In the genomic region with DNA sequence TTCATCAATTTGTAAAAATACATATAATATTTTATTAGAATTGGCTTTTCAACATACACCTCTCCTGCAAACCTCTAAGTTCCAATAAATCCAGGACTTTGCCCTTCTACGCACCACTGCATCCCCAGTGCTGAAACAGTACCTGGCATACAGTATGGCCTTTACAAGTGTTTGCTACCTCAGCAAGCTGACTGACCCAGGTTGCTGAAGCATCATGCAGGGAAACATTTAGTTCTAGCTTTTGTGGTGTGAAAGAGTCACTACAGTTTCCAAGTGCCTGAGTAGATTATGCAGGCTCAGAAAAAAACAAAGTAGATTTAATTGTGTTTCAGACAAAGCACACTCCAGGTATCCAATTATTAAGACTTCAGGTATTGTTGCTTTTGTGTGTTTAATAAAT, we compare ENCODE assay signal across 21 cellular contexts.
DNase-seq lines count a peak whose midpoint lies in the region; ATAC-seq and TF ChIP-seq lines count a peak whose summit lies in the region.
"Had no signal": no experiment of that assay in that cellular context is flagged by ENCODE, and none has a peak within 500 bp of the region (broad histone marks: within the 10 kb centered on the region; RNA-seq: fewer than 3 reads in every experiment).

No MANE protein-coding gene starts in this region.

- POLR2A ChIA-PET in PC-3 (lab: Charles Lee; ENCODE audit: unreplicated experiment): no interaction called here

- WGBS in mesendoderm (ENCODE audit: extremely low coverage, insufficient coverage, low lambda C conversion rate): no CpG with 5 or more reads among the region's 1 CpG

- H3K4me1 ChIP-seq in PC-3 (ENCODE audit: insufficient read depth, low read length): no peaks in the 10 kb centered on the region
- no peaks in the 10 kb centered on the region for H3K4me1 ChIP-seq in mesendoderm (ENCODE audit: control insufficient read depth, low read depth, low read length)
- H3K4me1 ChIP-seq: BLaER1 treated with 17β-estradiol and CSF1 and Interleukin-3, amounts not matched to agents 10 nM and 100 nM; SJSA1 had no signal

- no peak overlapping the region for H4K8ac ChIP-seq in mesendoderm (ENCODE audit: low read depth, low read length)

- H3K4me3 ChIP-seq in PC-3 (ENCODE audit: low read length) (no peak overlapping the region), mesendoderm (ENCODE audit: low read length) (no peak overlapping the region)
- H3K4me3 ChIP-seq: BLaER1 treated with 17β-estradiol and CSF1 and Interleukin-3, amounts not matched to agents 10 nM and 100 nM; MG63; SJSA1 had no signal

- peak; percentile 69 for DNase-seq in DMS79 treated with DMSO at 0.1 percent for 48 hours (lab: John Stamatoyannopoulos, UW)
- peak; percentile 25 for DNase-seq in NCI-H146 (lab: John Stamatoyannopoulos, UW)
- DNase-seq in PC-3: no peak
- peak; percentile 20 for DNase-seq in mesendoderm
- no peak for DNase-seq in nephron progenitor cell
- DNase-seq in GF-D8 (lab: John Stamatoyannopoulos, UW): no peak
- no peak for DNase-seq in stimulated activated naive CD8-positive, alpha-beta T cell treated with anti-CD3 and anti-CD28 coated beads, Interleukin-15, Interleukin-2, amounts not matched to agents 100 U/mL and 50 U/mL, for 24 hours
- DNase-seq: ACHN; CD4-positive, alpha-beta memory T cell; GDM1; Kasumi-1; MG63; NCI-H1436; NCI-H2029 treated with DMSO at 0.1 percent for 48 hours; NCI-H510A treated with DMSO at 0.1 percent for 48 hours; NCI-H82; OCI-M1; T-helper 1 cell had no signal

- H3K27ac ChIP-seq in PC-3 (ENCODE audit: low read length) (no peak overlapping the region), mesendoderm (ENCODE audit: low read depth, low read length) (no peak overlapping the region)
- H3K27ac ChIP-seq: BLaER1 treated with 17β-estradiol and CSF1 and Interleukin-3, amounts not matched to agents 10 nM and 100 nM; SJSA1 had no signal

- H4K20me1 ChIP-seq in PC-3 (ENCODE audit: low read length): no peaks in the 10 kb centered on the region
- H4K20me1 ChIP-seq: BLaER1 treated with 17β-estradiol and CSF1 and Interleukin-3, amounts not matched to agents 10 nM and 100 nM had no signal

- no peak overlapping the region for H3K4me2 ChIP-seq in PC-3 (ENCODE audit: low read length)
- H3K4me2 ChIP-seq in mesendoderm (ENCODE audit: low read length): no peak overlapping the region
- H3K4me2 ChIP-seq: BLaER1 treated with 17β-estradiol and CSF1 and Interleukin-3, amounts not matched to agents 10 nM and 100 nM had no signal

- no peaks in the 10 kb centered on the region for H3K9me3 Mint-ChIP-seq in nephron progenitor cell

- no peak overlapping the region for H3K23ac ChIP-seq in mesendoderm (ENCODE audit: low read length)

- H2AFZ ChIP-seq in PC-3 (ENCODE audit: low read length): no peak overlapping the region

- no peak overlapping the region for H4K5ac ChIP-seq in mesendoderm (ENCODE audit: low read length)

- H3K9me3 ChIP-seq in PC-3 (ENCODE audit: low read length): no peaks in the 10 kb centered on the region
- H3K9me3 ChIP-seq: BLaER1 treated with 17β-estradiol and CSF1 and Interleukin-3, amounts not matched to agents 10 nM and 100 nM; MG63; SJSA1 had no signal

- H2BK15ac ChIP-seq in mesendoderm (replicated peaks; ENCODE audit: low read depth): no peak overlapping the region

- intact Hi-C loops in PC-3 (cut with micrococcal nuclease): no loop called here

- no peak overlapping the region for H2BK120ac ChIP-seq in mesendoderm (ENCODE audit: low read depth, low read length)

- H3K27ac Mint-ChIP-seq in nephron progenitor cell: no peak overlapping the region
- H3K27ac Mint-ChIP-seq: CD4-positive, alpha-beta memory T cell had no signal

- H3F3A ChIP-seq in PC-3 (ENCODE audit: low read length, unreplicated experiment): no peaks in the 10 kb centered on the region

- H3K79me2 ChIP-seq in PC-3 (ENCODE audit: low read length) (no peaks in the 10 kb centered on the region), mesendoderm (ENCODE audit: control insufficient read depth, insufficient read depth, low read length) (no peaks in the 10 kb centered on the region)

- H3K36me3 Mint-ChIP-seq in nephron progenitor cell (ENCODE audit: low read depth): no peaks in the 10 kb centered on the region
- H3K36me3 Mint-ChIP-seq: CD4-positive, alpha-beta memory T cell had no signal

- CTCF ChIA-PET in PC-3 (lab: Charles Lee): interaction anchor here (0.7 kb wide), 1 partner anchor 368 kb away, joined by 3 read pairs; no protein-coding TSS in a partner anchor

- no peak overlapping the region for H2BK5ac ChIP-seq in mesendoderm (ENCODE audit: low read length)

- no peaks in the 10 kb centered on the region for H3K79me1 ChIP-seq in mesendoderm (ENCODE audit: low read length)

- H3K9me2 ChIP-seq in PC-3 (replicated peaks; ENCODE audit: low read length): no peaks in the 10 kb centered on the region

- no peak overlapping the region for H3K4me3 Mint-ChIP-seq in nephron progenitor cell
- H3K4me3 Mint-ChIP-seq: CD4-positive, alpha-beta memory T cell had no signal

- H3K27me3 ChIP-seq in PC-3 (ENCODE audit: low read length) (no peaks in the 10 kb centered on the region), mesendoderm (ENCODE audit: insufficient read depth, low read length, poor library complexity) (no peaks in the 10 kb centered on the region)
- H3K27me3 ChIP-seq: BLaER1 treated with 17β-estradiol and CSF1 and Interleukin-3, amounts not matched to agents 10 nM and 100 nM; MG63; SJSA1 had no signal

- H2AK5ac ChIP-seq in mesendoderm (ENCODE audit: low read length): no peak overlapping the region

- no peak overlapping the region for H3K18ac ChIP-seq in mesendoderm (ENCODE audit: low read length)

- H3K27me3 Mint-ChIP-seq in nephron progenitor cell (ENCODE audit: low read depth, poor library complexity): no peaks in the 10 kb centered on the region
- H3K27me3 Mint-ChIP-seq: CD4-positive, alpha-beta memory T cell had no signal

- no peaks in the 10 kb centered on the region for H3K4me1 Mint-ChIP-seq in nephron progenitor cell
- H3K4me1 Mint-ChIP-seq: CD4-positive, alpha-beta memory T cell had no signal

- H3K4ac ChIP-seq in mesendoderm (ENCODE audit: low read depth, low read length): no peak overlapping the region

- BruUV-seq in PC-3 (replicated peaks; lab: Mats Ljungman, UMichigan): no TSS peak

- TF ChIP-seq CTCF in PC-3 (conservative IDR thresholded peaks at IDR 0.05; ENCODE audit: low read depth, low read length): no peak
- no peak for TF ChIP-seq CTCF in nephron progenitor cell (IDR thresholded peaks at IDR 0.05)

- H3K36me3 ChIP-seq in PC-3 (ENCODE audit: low read depth, low read length) (no peaks in the 10 kb centered on the region), mesendoderm (ENCODE audit: control insufficient read depth, insufficient read depth, low read length) (no peaks in the 10 kb centered on the region)
- H3K36me3 ChIP-seq: BLaER1 treated with 17β-estradiol and CSF1 and Interleukin-3, amounts not matched to agents 10 nM and 100 nM; MG63; SJSA1 had no signal

- peak; percentile 74 for ATAC-seq in PC-3
- ATAC-seq in stimulated activated naive CD8-positive, alpha-beta T cell treated with anti-CD3 and anti-CD28 coated beads, Interleukin-15, Interleukin-2, amounts not matched to agents 100 U/mL and 50 U/mL, for 24 hours: no peak
- ATAC-seq: Right ventricle myocardium inferior had no signal

- H3K9ac ChIP-seq in PC-3 (ENCODE audit: low read length) (no peak overlapping the region), mesendoderm (ENCODE audit: low read length) (no peak overlapping the region)
- H3K9ac ChIP-seq: BLaER1 treated with 17β-estradiol and CSF1 and Interleukin-3, amounts not matched to agents 10 nM and 100 nM had no signal

- no peak overlapping the region for H3K56ac ChIP-seq in mesendoderm (ENCODE audit: low read length)

Comparison
In these comparisons a context has a peak if more than half of its experiments do, and no peak if none do; other contexts are left out.
1. DNase-seq: peak in DMS79 treated with DMSO at 0.1 percent for 48 hours (single experiment), NCI-H146 (single experiment) and mesendoderm (single experiment); none in PC-3 (single experiment), nephron progenitor cell (single experiment), GF-D8 (single experiment) and stimulated activated naive CD8-positive, alpha-beta T cell treated with anti-CD3 and anti-CD28 coated beads, Interleukin-15, Interleukin-2, amounts not matched to agents 100 U/mL and 50 U/mL, for 24 hours (single experiment).